8 cellular contexts compared by ENCODE assay signal in the genomic region with DNA sequence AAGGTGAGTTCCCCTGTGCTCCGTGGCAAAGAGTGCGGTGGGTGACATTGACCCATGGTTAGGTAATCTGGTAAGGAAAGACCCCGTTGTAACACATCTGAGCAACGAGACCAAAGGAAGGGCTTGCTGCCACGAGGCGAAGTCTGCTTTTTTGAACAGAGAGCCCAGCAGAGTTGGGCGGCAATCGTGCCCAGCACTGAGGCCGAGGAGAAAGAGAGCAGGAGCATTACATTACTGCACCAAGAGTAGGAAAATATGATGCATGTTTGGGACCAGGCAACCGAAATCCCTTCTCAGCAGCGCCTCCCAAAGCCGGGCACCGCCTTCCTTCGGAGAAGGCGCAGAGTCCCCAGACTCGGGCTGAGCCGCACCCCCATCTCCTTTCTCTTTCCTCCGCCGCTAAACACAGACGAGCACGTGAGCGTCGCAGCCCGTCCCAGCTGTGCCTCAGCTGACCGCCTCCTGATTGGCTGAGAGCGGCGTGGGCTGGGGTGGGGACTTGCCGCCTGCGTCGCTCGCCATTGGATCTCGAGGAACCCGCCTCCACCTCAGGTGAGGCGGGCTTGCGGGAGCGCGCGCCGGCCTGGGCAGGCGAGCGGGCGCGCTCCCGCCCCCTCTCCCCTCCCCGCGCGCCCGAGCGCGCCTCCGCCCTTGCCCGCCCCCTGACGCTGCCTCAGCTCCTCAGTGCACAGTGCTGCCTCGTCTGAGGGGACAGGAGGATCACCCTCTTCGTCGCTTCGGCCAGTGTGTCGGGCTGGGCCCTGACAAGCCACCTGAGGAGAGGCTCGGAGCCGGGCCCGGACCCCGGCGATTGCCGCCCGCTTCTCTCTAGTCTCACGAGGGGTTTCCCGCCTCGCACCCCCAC. TPM values are rescaled to one million over a fixed set of nuclear protein-coding genes. Genes with fewer than 3 reads are reported as not detected.
A peak's percentile ranks its signal among the peaks of the same experiment; 100 is the strongest.
DNase-seq lines count a peak whose midpoint lies in the region; ATAC-seq, FAIRE-seq and TF ChIP-seq lines count a peak whose summit lies in the region.

Gene HIF1A, plus strand, starts transcription at position 684 of the 865 bp plus-strand sequence. CDS start 292 bp downstream, outside the sequence.

- no peak for TF ChIP-seq EP300 in esophagus muscularis mucosa (IDR thresholded peaks at IDR 0.05)

- DNase-seq in DMS79 treated with DMSO at 0.1 percent for 48 hours (lab: John Stamatoyannopoulos, UW) (peak; percentile 99), RCC 7860 (ENCODE audit: low spot score) (peak; percentile 85), activated T-helper 1 cell treated with Interleukin-2 at 50 U/mL for 16 hours (ENCODE audit: low read depth) (peak; percentile 95), esophagus muscularis mucosa (ENCODE audit: extremely low spot score) (peak; percentile 98)
- DNase-seq in stimulated activated CD8-positive, alpha-beta memory T cell treated with anti-CD3 and anti-CD28 coated beads, Interleukin-7, amount 100 ng/mL, for 4 hours (ENCODE audit: low read depth in 2 of 2), result peak; percentile 94 to 97

- H3K9me3 ChIP-seq in KOPT-K1 (ENCODE audit: insufficient read depth, low read length, poor library complexity, severe bottlenecking) (no peaks in the 10 kb centered on the region), esophagus muscularis mucosa (no peaks in the 10 kb centered on the region), muscle layer of duodenum (ENCODE audit: control insufficient read depth in 1 of 2, low read length in 2 of 2) (no peaks in the 10 kb centered on the region)

- H3K27ac ChIP-seq in KOPT-K1 (ENCODE audit: low read depth, low read length, poor library complexity, severe bottlenecking) (peak within 1 kb of the TSS; percentile 95), esophagus muscularis mucosa (replicated peaks in 1 of 4) (peak within 1 kb of the TSS; percentile 88 to 100 (median 96)), muscle layer of duodenum (ENCODE audit: low read length) (peak within 1 kb of the TSS; percentile 93)

- no peak for FAIRE-seq in RCC 7860 (lab: Jason Lieb, UNC)

- H3K36me3 ChIP-seq in KOPT-K1 (ENCODE audit: insufficient read depth, low read length), result no peaks in the 10 kb centered on the region
- H3K36me3 ChIP-seq in esophagus muscularis mucosa, result no peaks in the 10 kb centered on the region
- peaks cover 0 to 5% of the 10 kb centered on the region in 2 donors for H3K36me3 ChIP-seq in muscle layer of duodenum (ENCODE audit: control insufficient read depth in 1 of 2, insufficient read depth in 2 of 2, low read length in 2 of 2)

- H3K27me3 ChIP-seq in esophagus muscularis mucosa (no peaks in the 10 kb centered on the region), muscle layer of duodenum (ENCODE audit: low read depth, low read length) (no peaks in the 10 kb centered on the region)

- TF ChIP-seq CTCF in esophagus muscularis mucosa (IDR thresholded peaks at IDR 0.05), result peak in 2 of 3 experiments; percentile 12 to 31

- peak within 1 kb of the TSS; percentile 77 to 98 (median 88) for H3K4me3 ChIP-seq in esophagus muscularis mucosa
- peak within 1 kb of the TSS; percentile 86 to 98 for H3K4me3 ChIP-seq in muscle layer of duodenum (ENCODE audit: low read depth in 1 of 2, low read length in 2 of 2)

- ATAC-seq in GM21786 (IDR thresholded peaks at IDR 0.05; ENCODE audit: unreplicated experiment), result peak; percentile 87

- H3K4me1 ChIP-seq in esophagus muscularis mucosa (peaks cover 15 to 40% (median 37%) of the 10 kb centered on the region in 4 donors), muscle layer of duodenum (ENCODE audit: control insufficient read depth in 1 of 2, insufficient read depth in 2 of 2, low read length in 2 of 2) (peaks cover 0 to 18% of the 10 kb centered on the region in 2 donors)

- intact Hi-C loops in esophagus muscularis mucosa (cut with DNase I), result loop anchor here (5.0 to 10.0 kb wide), 2 partner anchors 67 to 220 kb away; partner anchors contain the start of gene SNAPC1

- WGBS in esophagus muscularis mucosa, result 4% methylated on average over 21 of the region's 68 CpGs

- peak; percentile 93 for TF ChIP-seq POLR2A in esophagus muscularis mucosa (IDR thresholded peaks at IDR 0.05; ENCODE audit: low read depth)

RNA-seq across cellular contexts. Expression of gene HIF1A, which starts in this region (rescaled TPM):
- total RNA-seq in esophagus muscularis mucosa, result 100 to 1,000 TPM in 1 of 4 donors, 10 to 100 TPM in 3; 77.4 to 156 (median 86.5) TPM

Comparison
In these comparisons a context has a peak if more than half of its experiments do, and no peak if none do; other contexts are left out.
1. Peak in every context shown above with its lines: DNase-seq, ATAC-seq, H3K4me3 ChIP-seq and H3K27ac ChIP-seq.